In genomic region chr17:2945299-2945698, GRCh38 we compare ENCODE assay signal across 14 cellular contexts.
A peak's percentile ranks its signal among the peaks of the same experiment; 100 is the strongest.
DNase-seq lines count a peak whose midpoint lies in the region; ATAC-seq and TF ChIP-seq lines count a peak whose summit lies in the region.
"Had no signal": no experiment of that assay in that cellular context is flagged by ENCODE, and none has a peak within 500 bp of the region (broad histone marks: within the 10 kb centered on the region; RNA-seq: fewer than 3 reads in every experiment).

No MANE protein-coding gene starts in this region.

- peaks cover 0 to 27% of the 10 kb centered on the region in 2 donors for H3K4me1 ChIP-seq in right atrium auricular region
- H3K4me1 ChIP-seq: BE2C had no signal

- peak overlapping the region; percentile 68 to 86 for H3K27ac ChIP-seq in right atrium auricular region
- H3K27ac ChIP-seq: GM23248 had no signal

- H3K4me1 Mint-ChIP-seq in T-helper 17 cell (peaks cover 36% of the 10 kb centered on the region), natural killer cell (peaks cover 59 to 86% of the 10 kb centered on the region in 2 donors)

- ATAC-seq in Right ventricle myocardium superior (ENCODE audit: poor library complexity) = no peak
- ATAC-seq in T-helper 17 cell = no peak
- peak in 1 of 3 donors; percentile 16 for ATAC-seq in natural killer cell
- ATAC-seq: HCT116, HepG2 had no signal

- peak overlapping the region; percentile 25 for H3K4me3 Mint-ChIP-seq in T-helper 17 cell
- peak overlapping the region; percentile 63 for H3K4me3 Mint-ChIP-seq in natural killer cell
- H3K4me3 Mint-ChIP-seq: CD14-positive monocyte had no signal

- no peak for TF ChIP-seq CTCF in right atrium auricular region (IDR thresholded peaks at IDR 0.05)
- no peak for TF ChIP-seq CTCF in natural killer cell (IDR thresholded peaks at IDR 0.05)

- H3K27me3 ChIP-seq in right atrium auricular region = no peaks in the 10 kb centered on the region
- H3K27me3 ChIP-seq: BE2C had no signal

- H3K36me3 Mint-ChIP-seq in T-helper 17 cell (ENCODE audit: low read depth) (no peaks in the 10 kb centered on the region), natural killer cell (no peaks in the 10 kb centered on the region)

- DNase-seq in right atrium auricular region (ENCODE audit: low spot score) (no peak), Right ventricle myocardium superior (no peak), T-helper 17 cell (no peak), natural killer cell (no peak), NCI-H146 treated with DMSO at 0.1 percent for 48 hours (lab: John Stamatoyannopoulos, UW; ENCODE audit: unreplicated experiment) (no peak), 8988T (no peak), NCI-H1930 (lab: John Stamatoyannopoulos, UW) (no peak)
- DNase-seq: BE2C, DMS53, GF-D8, GM23248 had no signal

- no peak overlapping the region for H3K4me3 ChIP-seq in right atrium auricular region
- H3K4me3 ChIP-seq: GM23248 had no signal

- H3K9me3 Mint-ChIP-seq in natural killer cell = no peaks in the 10 kb centered on the region

- H3K27ac Mint-ChIP-seq in T-helper 17 cell (no peak overlapping the region), natural killer cell (peak overlapping the region; percentile 32 to 81)

- H3K27me3 Mint-ChIP-seq in T-helper 17 cell = no peaks in the 10 kb centered on the region
- no peaks in the 10 kb centered on the region for H3K27me3 Mint-ChIP-seq in natural killer cell (ENCODE audit: low read depth in 2 of 2)

- intact Hi-C loops in Right ventricle myocardium superior (cut with DNase I) = no loop called here
- intact Hi-C loops in natural killer cell (cut with micrococcal nuclease) = no loop called here

- H3K36me3 ChIP-seq in right atrium auricular region = no peaks in the 10 kb centered on the region
- H3K36me3 ChIP-seq: BE2C had no signal

- H3K9me3 ChIP-seq in right atrium auricular region = no peaks in the 10 kb centered on the region
- no peaks in the 10 kb centered on the region for H3K9me3 ChIP-seq in T-helper 17 cell (ENCODE audit: control insufficient read depth, low read length, poor library complexity, severe bottlenecking)
- H3K9me3 ChIP-seq: BE2C had no signal
